ENCODE assay signal across 35 cellular contexts in genomic region chr2:5150871-5151270, GRCh38.
"Had no signal": no experiment of that assay in that cellular context is flagged by ENCODE, and none has a peak within 500 bp of the region (broad histone marks: within the 10 kb centered on the region; RNA-seq: fewer than 3 reads in every experiment).

No MANE protein-coding gene starts in this region.

- H3K4me3 ChIP-seq: MG63 had no signal

- H3K36me3 ChIP-seq: MG63 had no signal

- H3K27me3 ChIP-seq: MG63 had no signal

- DNase-seq: Karpas-422, Kasumi-1, MG63, MM.1S, MV-4-11, NCI-H1048, NCI-H1092, NCI-H1092 treated with DMSO at 0.1 percent for 48 hours, NCI-H1105, NCI-H1105 treated with DMSO at 0.1 percent for 48 hours, NCI-H1417, NCI-H1417 treated with DMSO at 0.1 percent for 48 hours, NCI-H1436, NCI-H1436 treated with DMSO at 0.1 percent for 48 hours, NCI-H146, NCI-H1694, NCI-H1694 treated with DMSO at 0.1 percent for 48 hours, NCI-H187, NCI-H187 treated with DMSO at 0.1 percent for 48 hours, NCI-H1930, NCI-H2029, NCI-H2029 treated with DMSO at 0.1 percent for 48 hours, NCI-H2081, NCI-H2081 treated with DMSO at 0.1 percent for 48 hours, NCI-H2107, NCI-H2171, NCI-H2171 treated with DMSO at 0.1 percent for 48 hours, NCI-H2227 treated with DMSO at 0.1 percent for 48 hours, NCI-H226, NCI-H345, NCI-H446, NCI-H446 treated with DMSO at 0.1 percent for 48 hours, NCI-H510A, NCI-H510A treated with DMSO at 0.1 percent for 48 hours, NCI-H524 had no signal

- H3K9me3 ChIP-seq: MG63 had no signal
